ENCODE assay signal across 1 cellular context in genomic region chr19:4531562-4532165, GRCh38.
TF ChIP-seq lines count a peak whose summit lies in the region.

No MANE protein-coding gene starts in this region.

TF ChIP-seq in HepG2, 621 proteins besides CTCF, POLR2A, EP300 and RAD21 (continued from another document and continues in another):
- TF ChIP-seq ZNF574 (CRISPR knock-in tag; IDR thresholded peaks at IDR 0.05) = peak; percentile 82
- TF ChIP-seq ZNF329 (CRISPR knock-in tag; IDR thresholded peaks at IDR 0.05; ENCODE audit: low read depth) = peak; percentile 38; the same call in 1 of the 2 replicates
- no peak for TF ChIP-seq NCOA5 (CRISPR knock-in tag; IDR thresholded peaks at IDR 0.05)
- TF ChIP-seq RNF2 (conservative IDR thresholded peaks at IDR 0.05; ENCODE audit: low read depth) = peak; percentile 74
- TF ChIP-seq ZNF569 (CRISPR knock-in tag; IDR thresholded peaks at IDR 0.05; ENCODE audit: borderline replicate concordance) = no peak
- peak in 1 of 2 experiments; percentile 33; a peak in 2 of 4 replicates for TF ChIP-seq HMGXB4 (CRISPR knock-in tag; IDR thresholded peaks at IDR 0.05; ENCODE audit: borderline replicate concordance in 1 of 2, low read depth in 1 of 2)
- TF ChIP-seq ZNF335 (CRISPR knock-in tag; IDR thresholded peaks at IDR 0.05) = 0 out of 2 replicates have a peak, but pooled peaks have one; percentile 38
- TF ChIP-seq ATF4 (CRISPR knock-in tag; IDR thresholded peaks at IDR 0.05) = 0 out of 4 replicates have a peak, but pooled peaks of 1 of the 2 experiments have one; percentile 32
- TF ChIP-seq ZMYM2 (CRISPR knock-in tag; IDR thresholded peaks at IDR 0.05) = no peak
- TF ChIP-seq CC2D1A (CRISPR knock-in tag; IDR thresholded peaks at IDR 0.05) = no peak
- TF ChIP-seq, protein P1, sequence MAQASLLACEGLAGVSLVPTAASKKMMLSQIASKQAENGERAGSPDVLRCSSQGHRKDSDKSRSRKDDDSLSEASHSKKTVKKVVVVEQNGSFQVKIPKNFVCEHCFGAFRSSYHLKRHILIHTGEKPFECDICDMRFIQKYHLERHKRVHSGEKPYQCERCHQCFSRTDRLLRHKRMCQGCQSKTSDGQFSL (CRISPR knock-in tag; IDR thresholded peaks at IDR 0.05) = no peak
- no peak for TF ChIP-seq PRMT3 (CRISPR knock-in tag; IDR thresholded peaks at IDR 0.05; ENCODE audit: borderline replicate concordance, low read depth)
- peak; percentile 78 for TF ChIP-seq ZNF607 (CRISPR knock-in tag; IDR thresholded peaks at IDR 0.05; ENCODE audit: borderline replicate concordance)
- TF ChIP-seq NCOA2 (CRISPR knock-in tag; IDR thresholded peaks at IDR 0.05) = peak; percentile 65
- no peak for TF ChIP-seq PAX8 (CRISPR knock-in tag; IDR thresholded peaks at IDR 0.05; ENCODE audit: borderline replicate concordance)
- TF ChIP-seq, protein P2, sequence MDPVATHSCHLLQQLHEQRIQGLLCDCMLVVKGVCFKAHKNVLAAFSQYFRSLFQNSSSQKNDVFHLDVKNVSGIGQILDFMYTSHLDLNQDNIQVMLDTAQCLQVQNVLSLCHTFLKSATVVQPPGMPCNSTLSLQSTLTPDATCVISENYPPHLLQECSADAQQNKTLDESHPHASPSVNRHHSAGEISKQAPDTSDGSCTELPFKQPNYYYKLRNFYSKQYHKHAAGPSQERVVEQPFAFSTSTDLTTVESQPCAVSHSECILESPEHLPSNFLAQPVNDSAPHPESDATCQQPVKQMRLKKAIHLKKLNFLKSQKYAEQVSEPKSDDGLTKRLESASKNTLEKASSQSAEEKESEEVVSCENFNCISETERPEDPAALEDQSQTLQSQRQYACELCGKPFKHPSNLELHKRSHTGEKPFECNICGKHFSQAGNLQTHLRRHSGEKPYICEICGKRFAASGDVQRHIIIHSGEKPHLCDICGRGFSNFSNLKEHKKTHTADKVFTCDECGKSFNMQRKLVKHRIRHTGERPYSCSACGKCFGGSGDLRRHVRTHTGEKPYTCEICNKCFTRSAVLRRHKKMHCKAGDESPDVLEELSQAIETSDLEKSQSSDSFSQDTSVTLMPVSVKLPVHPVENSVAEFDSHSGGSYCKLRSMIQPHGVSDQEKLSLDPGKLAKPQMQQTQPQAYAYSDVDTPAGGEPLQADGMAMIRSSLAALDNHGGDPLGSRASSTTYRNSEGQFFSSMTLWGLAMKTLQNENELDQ (CRISPR knock-in tag; IDR thresholded peaks at IDR 0.05; ENCODE audit: borderline replicate concordance) = no peak
- no peak for TF ChIP-seq RFXANK (CRISPR knock-in tag; IDR thresholded peaks at IDR 0.05)
- TF ChIP-seq, protein P3, sequence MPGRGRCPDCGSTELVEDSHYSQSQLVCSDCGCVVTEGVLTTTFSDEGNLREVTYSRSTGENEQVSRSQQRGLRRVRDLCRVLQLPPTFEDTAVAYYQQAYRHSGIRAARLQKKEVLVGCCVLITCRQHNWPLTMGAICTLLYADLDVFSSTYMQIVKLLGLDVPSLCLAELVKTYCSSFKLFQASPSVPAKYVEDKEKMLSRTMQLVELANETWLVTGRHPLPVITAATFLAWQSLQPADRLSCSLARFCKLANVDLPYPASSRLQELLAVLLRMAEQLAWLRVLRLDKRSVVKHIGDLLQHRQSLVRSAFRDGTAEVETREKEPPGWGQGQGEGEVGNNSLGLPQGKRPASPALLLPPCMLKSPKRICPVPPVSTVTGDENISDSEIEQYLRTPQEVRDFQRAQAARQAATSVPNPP (CRISPR knock-in tag; IDR thresholded peaks at IDR 0.05) = no peak
- TF ChIP-seq ZNF615 (CRISPR knock-in tag; IDR thresholded peaks at IDR 0.05; ENCODE audit: borderline replicate concordance) = no peak
- TF ChIP-seq ZNF275 (CRISPR knock-in tag; IDR thresholded peaks at IDR 0.05; ENCODE audit: borderline replicate concordance) = 0 out of 2 replicates have a peak, but pooled peaks have one; percentile 74
- no peak for TF ChIP-seq CEBPB (IDR thresholded peaks at IDR 0.05; ENCODE audit: borderline replicate concordance, low read depth, low read length)
- TF ChIP-seq ATF5 (CRISPR knock-in tag; IDR thresholded peaks at IDR 0.05; ENCODE audit: low read depth) = no peak
- TF ChIP-seq KLF11 (CRISPR knock-in tag; IDR thresholded peaks at IDR 0.05) = no peak
- TF ChIP-seq ZNF674 (CRISPR knock-in tag; IDR thresholded peaks at IDR 0.05; ENCODE audit: low read depth) = no peak
- no peak for TF ChIP-seq ATF1 (CRISPR knock-in tag; IDR thresholded peaks at IDR 0.05)
- TF ChIP-seq ZNF101 (CRISPR knock-in tag; IDR thresholded peaks at IDR 0.05; ENCODE audit: borderline replicate concordance, low read depth) = no peak
- TF ChIP-seq ZNF317 (CRISPR knock-in tag; IDR thresholded peaks at IDR 0.05) = peak; percentile 52; the same call in 1 of the 2 replicates
- no peak for TF ChIP-seq ZHX2 (IDR thresholded peaks at IDR 0.05; ENCODE audit: low read depth)
- TF ChIP-seq ZHX2 (CRISPR knock-in tag; IDR thresholded peaks at IDR 0.05; ENCODE audit: borderline replicate concordance) = no peak
- TF ChIP-seq, protein P4, sequence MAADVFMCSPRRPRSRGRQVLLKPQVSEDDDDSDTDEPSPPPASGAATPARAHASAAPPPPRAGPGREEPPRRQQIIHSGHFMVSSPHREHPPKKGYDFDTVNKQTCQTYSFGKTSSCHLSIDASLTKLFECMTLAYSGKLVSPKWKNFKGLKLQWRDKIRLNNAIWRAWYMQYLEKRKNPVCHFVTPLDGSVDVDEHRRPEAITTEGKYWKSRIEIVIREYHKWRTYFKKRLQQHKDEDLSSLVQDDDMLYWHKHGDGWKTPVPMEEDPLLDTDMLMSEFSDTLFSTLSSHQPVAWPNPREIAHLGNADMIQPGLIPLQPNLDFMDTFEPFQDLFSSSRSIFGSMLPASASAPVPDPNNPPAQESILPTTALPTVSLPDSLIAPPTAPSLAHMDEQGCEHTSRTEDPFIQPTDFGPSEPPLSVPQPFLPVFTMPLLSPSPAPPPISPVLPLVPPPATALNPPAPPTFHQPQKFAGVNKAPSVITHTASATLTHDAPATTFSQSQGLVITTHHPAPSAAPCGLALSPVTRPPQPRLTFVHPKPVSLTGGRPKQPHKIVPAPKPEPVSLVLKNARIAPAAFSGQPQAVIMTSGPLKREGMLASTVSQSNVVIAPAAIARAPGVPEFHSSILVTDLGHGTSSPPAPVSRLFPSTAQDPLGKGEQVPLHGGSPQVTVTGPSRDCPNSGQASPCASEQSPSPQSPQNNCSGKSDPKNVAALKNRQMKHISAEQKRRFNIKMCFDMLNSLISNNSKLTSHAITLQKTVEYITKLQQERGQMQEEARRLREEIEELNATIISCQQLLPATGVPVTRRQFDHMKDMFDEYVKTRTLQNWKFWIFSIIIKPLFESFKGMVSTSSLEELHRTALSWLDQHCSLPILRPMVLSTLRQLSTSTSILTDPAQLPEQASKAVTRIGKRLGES (CRISPR knock-in tag; IDR thresholded peaks at IDR 0.05; ENCODE audit: borderline replicate concordance) = no peak
- TF ChIP-seq ZNF572 (CRISPR knock-in tag; IDR thresholded peaks at IDR 0.05) = no peak; the same call in 1 of the 2 replicates
- TF ChIP-seq RXRB (CRISPR knock-in tag; IDR thresholded peaks at IDR 0.05; ENCODE audit: borderline replicate concordance) = peak; percentile 82
- TF ChIP-seq ZFY (CRISPR knock-in tag; IDR thresholded peaks at IDR 0.05) = peak; percentile 57
- no peak for TF ChIP-seq NR1H2 (CRISPR knock-in tag; IDR thresholded peaks at IDR 0.05; ENCODE audit: borderline replicate concordance, low read depth)
- TF ChIP-seq ZNF605 (CRISPR knock-in tag; IDR thresholded peaks at IDR 0.05) = peak; percentile 78; the same call in 1 of the 2 replicates
- no peak for TF ChIP-seq ZNF136 (CRISPR knock-in tag; IDR thresholded peaks at IDR 0.05; ENCODE audit: low read depth)
- no peak for TF ChIP-seq ZNF224 (CRISPR knock-in tag; IDR thresholded peaks at IDR 0.05)
- peak; percentile 77; the same call in 1 of the 2 replicates for TF ChIP-seq ZNF451 (CRISPR knock-in tag; IDR thresholded peaks at IDR 0.05)
- TF ChIP-seq MTF1 (CRISPR knock-in tag; IDR thresholded peaks at IDR 0.05) = no peak
- TF ChIP-seq CBX2 (IDR thresholded peaks at IDR 0.05; ENCODE audit: low read depth, low read length) = no peak
- no peak for TF ChIP-seq CBX2 (CRISPR knock-in tag; IDR thresholded peaks at IDR 0.05; ENCODE audit: low read depth)
